ENCODE assay signal across 19 cellular contexts in genomic region chr16:78249832-78250231, GRCh38.
"Had no signal": no experiment of that assay in that cellular context is flagged by ENCODE, and none has a peak within 500 bp of the region (broad histone marks: within the 10 kb centered on the region; RNA-seq: fewer than 3 reads in every experiment).

No MANE protein-coding gene starts in this region.

- H3K4me3 ChIP-seq: esophagus muscularis mucosa, heart left ventricle, neural progenitor cell, sigmoid colon, stomach, tibial artery had no signal

- H3K36me3 ChIP-seq: esophagus muscularis mucosa, heart left ventricle, neural progenitor cell, sigmoid colon, stomach, tibial artery had no signal

- H3K9me3 ChIP-seq: esophagus muscularis mucosa, heart left ventricle, sigmoid colon, stomach, tibial artery had no signal

- H2AFZ ChIP-seq: neural progenitor cell had no signal

- H3K27ac ChIP-seq: esophagus muscularis mucosa, foreskin keratinocyte, heart left ventricle, neural progenitor cell, sigmoid colon, stomach, tibial artery had no signal

- H3K27me3 ChIP-seq: esophagus muscularis mucosa, foreskin keratinocyte, heart left ventricle, neural progenitor cell, sigmoid colon, stomach, tibial artery had no signal

- ATAC-seq: activated naive CD4-positive, alpha-beta T cell treated with anti-CD3 and anti-CD28 coated beads, Interleukin-2, amount 50 U/mL, for 72 hours; activated T-cell treated with anti-CD3 and anti-CD28 coated beads, Interleukin-2, amount 50 U/mL, for 72 hours; foreskin keratinocyte; naive thymus-derived CD8-positive, alpha-beta T cell; stimulated activated memory B cell treated with anti-CD40 and anti-IgM and Interleukin-4, amounts not matched to agents 10 μg/mL and 1 μg/mL and 100 μg/mL, for 72 hours had no signal

- DNase-seq: activated CD4-positive, alpha-beta T cell treated with anti-CD3 and anti-CD28 coated beads for 4 hours; activated CD4-positive, alpha-beta T cell treated with anti-CD3 and anti-CD28 coated beads, Interleukin-2, amount 50 U/mL, for 4 hours; activated naive CD4-positive, alpha-beta T cell; activated T-cell treated with anti-CD3 and anti-CD28 coated beads for 4 hours; activated T-cell treated with anti-CD3 and anti-CD28 coated beads, Interleukin-2, amount 50 U/mL, for 72 hours; dermis blood vessel endothelial cell; effector CD4-positive, alpha-beta T cell; foreskin keratinocyte; naive thymus-derived CD8-positive, alpha-beta T cell; sigmoid colon; stimulated activated CD4-positive, alpha-beta T cell treated with anti-CD3 and anti-CD28 coated beads, Interleukin-4, amount 100 ng/mL, for 4 hours; stimulated activated CD8-positive, alpha-beta memory T cell treated with anti-CD3 and anti-CD28 coated beads, Interleukin-4, amount 100 ng/mL, for 48 hours; tibial artery had no signal

- H3K4me1 ChIP-seq: esophagus muscularis mucosa, foreskin keratinocyte, heart left ventricle, sigmoid colon, tibial artery had no signal

- H3K4me2 ChIP-seq: neural progenitor cell had no signal
